18 cellular contexts compared by ENCODE assay signal in the genomic region with DNA sequence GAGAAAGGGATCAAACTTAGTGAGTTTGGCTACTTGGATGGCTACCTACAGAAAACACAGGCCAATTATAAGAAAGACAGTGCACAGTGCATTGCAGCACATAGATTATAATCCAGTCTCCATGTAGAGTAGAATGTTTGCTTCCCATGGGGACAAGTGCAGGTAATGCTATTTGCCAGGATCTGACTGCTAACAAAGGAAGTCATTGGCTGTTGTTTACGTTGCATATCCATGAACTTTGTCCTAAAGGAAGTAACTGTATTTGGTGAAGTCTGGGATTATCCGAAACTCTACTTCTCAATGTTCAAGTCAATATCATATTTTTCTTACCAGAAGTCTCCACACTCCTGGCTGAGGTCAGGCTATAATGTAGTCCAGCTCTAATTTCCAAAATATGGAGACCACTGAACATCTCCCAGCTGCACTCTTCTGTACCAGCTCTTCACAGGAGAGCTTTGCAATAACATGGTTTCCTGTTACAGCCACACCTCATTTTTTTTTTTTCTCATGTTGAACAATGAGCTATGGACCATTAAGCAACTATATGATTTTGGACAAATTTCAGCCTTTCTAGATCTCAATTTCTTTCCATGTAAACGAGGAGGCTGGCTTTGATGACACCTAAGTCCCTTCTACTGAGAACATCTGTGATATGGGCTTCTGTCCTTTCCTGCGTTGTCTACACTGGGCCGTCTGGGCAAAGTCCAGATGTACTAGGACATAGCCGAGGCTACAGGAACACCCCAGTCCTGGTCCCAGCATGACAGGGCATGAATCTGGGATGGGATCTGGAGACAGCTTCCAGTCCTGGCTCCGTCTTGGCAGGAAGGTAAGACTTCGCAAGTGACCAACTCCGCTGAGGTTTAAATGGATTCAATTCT.
"Had no signal": no experiment of that assay in that cellular context is flagged by ENCODE, and none has a peak within 500 bp of the region (broad histone marks: within the 10 kb centered on the region; RNA-seq: fewer than 3 reads in every experiment).

No MANE protein-coding gene starts in this region.

- H3K4me1 Mint-ChIP-seq: endodermal cell, memory B cell, nephron progenitor cell, WTC11 had no signal

- H3K27ac ChIP-seq: breast epithelium, coronary artery, gastroesophageal sphincter, sigmoid colon, thoracic aorta, upper lobe of right lung had no signal

- H3K36me3 ChIP-seq: gastroesophageal sphincter, sigmoid colon, thoracic aorta, upper lobe of right lung had no signal

- H3K27me3 ChIP-seq: breast epithelium, gastroesophageal sphincter, sigmoid colon, upper lobe of right lung had no signal

- H3K27me3 Mint-ChIP-seq: activated naive CD8-positive, alpha-beta T cell; memory B cell had no signal

- H3K4me3 ChIP-seq: breast epithelium, coronary artery, gastroesophageal sphincter, sigmoid colon, thoracic aorta, upper lobe of right lung had no signal

- H3K4me1 ChIP-seq: breast epithelium, sigmoid colon, upper lobe of right lung had no signal

- H3K4me3 Mint-ChIP-seq: activated naive CD8-positive, alpha-beta T cell; endodermal cell; memory B cell; nephron progenitor cell; WTC11 had no signal

- H3K9me3 ChIP-seq: breast epithelium, sigmoid colon, thoracic aorta, upper lobe of right lung had no signal

- ATAC-seq: gastroesophageal sphincter, upper lobe of right lung, WTC11 had no signal

- H3K36me3 Mint-ChIP-seq: activated naive CD8-positive, alpha-beta T cell; memory B cell had no signal

- H3K27ac Mint-ChIP-seq: activated naive CD8-positive, alpha-beta T cell; endodermal cell; memory B cell; nephron progenitor cell; WTC11 had no signal

- DNase-seq: activated T-cell treated with anti-CD3 and anti-CD28 coated beads, Interleukin-2, amount 50 U/mL, for 1 hour; endodermal cell; head of caudate nucleus; hypothalamus; nephron progenitor cell; nucleus accumbens; sigmoid colon; stimulated activated CD4-positive, alpha-beta T cell treated with anti-CD3 and anti-CD28 coated beads, Interleukin-4, amount 100 ng/mL, for 1 hour; stimulated activated naive CD4-positive, alpha-beta T cell; T-helper 9 cell; upper lobe of right lung had no signal
